ENCODE assay signal across 8 cellular contexts in the genomic region with DNA sequence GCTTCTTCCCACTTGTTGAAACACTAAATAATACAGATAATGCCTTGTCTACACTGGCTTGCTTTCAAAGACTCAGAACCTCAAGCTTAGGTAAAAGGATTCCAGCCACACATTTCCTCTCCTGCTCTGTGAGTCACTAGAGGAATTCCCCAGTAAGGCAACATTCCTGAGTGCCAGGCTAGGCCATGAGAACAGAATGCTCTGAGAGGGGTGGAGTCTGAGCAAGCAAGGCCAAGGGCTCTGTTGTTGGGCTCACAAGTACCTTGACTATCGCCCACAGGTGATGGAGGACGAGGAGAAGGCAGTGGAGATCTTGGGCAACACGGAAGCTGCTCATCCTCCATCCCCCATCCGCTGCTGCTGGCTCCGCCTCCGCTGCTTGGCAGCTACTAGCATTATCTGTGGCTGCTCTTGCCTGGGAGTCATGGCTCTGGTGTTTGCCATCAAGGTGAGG. TPM values are rescaled to one million over a fixed set of nuclear protein-coding genes. Genes with fewer than 3 reads are reported as not detected.
A peak's percentile ranks its signal among the peaks of the same experiment; 100 is the strongest.
DNase-seq lines count a peak whose midpoint lies in the region; ATAC-seq and TF ChIP-seq lines count a peak whose summit lies in the region.

No MANE protein-coding gene starts in this region.

- peak; percentile 69 for DNase-seq in DMS153 treated with DMSO at 0.1 percent for 48 hours (lab: John Stamatoyannopoulos, UW; ENCODE audit: unreplicated experiment)
- DNase-seq in NCI-H510A treated with DMSO at 0.1 percent for 48 hours (lab: John Stamatoyannopoulos, UW): peak; percentile 33
- DNase-seq in esophagus squamous epithelium (lab: John Stamatoyannopoulos, UW): no peak
- DNase-seq in SKM-1 treated with dmso at 0.1 percent for 144 hours (lab: John Stamatoyannopoulos, UW; ENCODE audit: unreplicated experiment): no peak
- DNase-seq in spleen: no peak
- no peak for DNase-seq in activated CD4-positive, alpha-beta T cell treated with anti-CD3 and anti-CD28 coated beads, Interleukin-2, amount 10 ng/mL, durations not matched to agents 24 days and 14 days

- H2AFZ ChIP-seq in parathyroid adenoma: no peak overlapping the region

- no peak overlapping the region for H3K9ac ChIP-seq in parathyroid adenoma

- intact Hi-C loops in esophagus squamous epithelium (cut with DNase I): no loop called here
- intact Hi-C loops in spleen (cut with DNase I; ENCODE audit: low total_unique reads): no loop called here
- intact Hi-C loops in activated CD4-positive, alpha-beta T cell treated with anti-CD3 and anti-CD28 coated beads, Interleukin-2, amount 10 ng/mL, durations not matched to agents 24 days and 14 days (cut with micrococcal nuclease): loop anchor here (10.0 kb wide), 1 partner anchor 87 kb away; the partner anchor contains the start of genes FBRS and PRR14

- H3K4me3 Mint-ChIP-seq in activated CD4-positive, alpha-beta T cell treated with anti-CD3 and anti-CD28 coated beads, Interleukin-2, amount 10 ng/mL, durations not matched to agents 24 days and 14 days: no peak overlapping the region

- TF ChIP-seq CTCF in esophagus squamous epithelium (IDR thresholded peaks at IDR 0.05): no peak
- TF ChIP-seq CTCF in parathyroid adenoma (IDR thresholded peaks at IDR 0.05): no peak
- no peak for TF ChIP-seq CTCF in spleen (IDR thresholded peaks at IDR 0.05 in 8 of 11, conservative IDR thresholded peaks at IDR 0.05 in 3 of 11)

- peaks cover 13% of the 10 kb centered on the region for H3K4me1 Mint-ChIP-seq in activated CD4-positive, alpha-beta T cell treated with anti-CD3 and anti-CD28 coated beads, Interleukin-2, amount 10 ng/mL, durations not matched to agents 24 days and 14 days

- H3K9me3 Mint-ChIP-seq in activated CD4-positive, alpha-beta T cell treated with anti-CD3 and anti-CD28 coated beads, Interleukin-2, amount 10 ng/mL, durations not matched to agents 24 days and 14 days: no peaks in the 10 kb centered on the region

- H3K4me1 ChIP-seq in esophagus squamous epithelium: peaks cover 13 to 38% (median 29%) of the 10 kb centered on the region in 3 donors
- peaks cover 19% of the 10 kb centered on the region for H3K4me1 ChIP-seq in parathyroid adenoma
- peaks cover 0 to 30% (median 13%) of the 10 kb centered on the region in 6 donors for H3K4me1 ChIP-seq in spleen

- TF ChIP-seq POLR2A in esophagus squamous epithelium (IDR thresholded peaks at IDR 0.05) (no peak), spleen (IDR thresholded peaks at IDR 0.05) (no peak)

- H3K27ac ChIP-seq in esophagus squamous epithelium (peak overlapping the region; percentile 79 to 95 (median 90)), parathyroid adenoma (peak overlapping the region; percentile 72), spleen (peak overlapping the region in 4 of 8 donors; percentile 1 to 42 (median 21))

- peak overlapping the region; percentile 79 for H3K4me2 ChIP-seq in parathyroid adenoma (ENCODE audit: low read length)

- peaks cover 4% of the 10 kb centered on the region for H3K79me2 ChIP-seq in parathyroid adenoma

- H3K9me3 ChIP-seq in esophagus squamous epithelium (no peaks in the 10 kb centered on the region), parathyroid adenoma (ENCODE audit: control insufficient read depth, low read length) (no peaks in the 10 kb centered on the region), spleen (no peaks in the 10 kb centered on the region)

- peaks cover 39 to 71% (median 41%) of the 10 kb centered on the region in 3 donors for H3K36me3 ChIP-seq in esophagus squamous epithelium
- H3K36me3 ChIP-seq in parathyroid adenoma (ENCODE audit: control insufficient read depth, insufficient read depth, low read length): no peaks in the 10 kb centered on the region
- H3K36me3 ChIP-seq in spleen: peaks cover 3 to 90% (median 51%) of the 10 kb centered on the region in 6 donors

- H3K4me3 ChIP-seq in esophagus squamous epithelium: peak overlapping the region; percentile 15 to 46 (median 37)
- peak overlapping the region; percentile 58 for H3K4me3 ChIP-seq in parathyroid adenoma (ENCODE audit: low read depth, low read length)
- H3K4me3 ChIP-seq in spleen: no peak overlapping the region

- no peak overlapping the region for H3K27ac Mint-ChIP-seq in activated CD4-positive, alpha-beta T cell treated with anti-CD3 and anti-CD28 coated beads, Interleukin-2, amount 10 ng/mL, durations not matched to agents 24 days and 14 days

- no peaks in the 10 kb centered on the region for H3K27me3 Mint-ChIP-seq in activated CD4-positive, alpha-beta T cell treated with anti-CD3 and anti-CD28 coated beads, Interleukin-2, amount 10 ng/mL, durations not matched to agents 24 days and 14 days

- ATAC-seq in GM18870 (IDR thresholded peaks at IDR 0.05; ENCODE audit: unreplicated experiment): no peak

- H3K27me3 ChIP-seq in esophagus squamous epithelium (no peaks in the 10 kb centered on the region), parathyroid adenoma (ENCODE audit: control insufficient read depth, insufficient read depth, low read length) (no peaks in the 10 kb centered on the region), spleen (replicated peaks in 1 of 7) (no peaks in the 10 kb centered on the region)

- peaks cover 61% of the 10 kb centered on the region for H3K36me3 Mint-ChIP-seq in activated CD4-positive, alpha-beta T cell treated with anti-CD3 and anti-CD28 coated beads, Interleukin-2, amount 10 ng/mL, durations not matched to agents 24 days and 14 days (ENCODE audit: low read depth)

- 34 to 47% methylated on average over 5 to 6 of the region's 6 CpGs for WGBS in esophagus squamous epithelium, 2 donors
- WGBS in spleen, 5 donors: 85 to 100% (median 90%) methylated on average over 3 to 6 of the region's 6 CpGs

RNA-seq across cellular contexts. Expression of gene PHKG2, which starts 6.7 kb away (rescaled TPM):
- total RNA-seq in esophagus squamous epithelium: 10 to 100 TPM; 18.6 to 27.8 (median 21.7) TPM
- total RNA-seq in spleen: 10 to 100 TPM; 28.5 to 36.7 (median 34.0) TPM
- 10 to 100 TPM; 30.3 to 51.6 (median 42.8) TPM for polyA plus RNA-seq in spleen
- total RNA-seq in activated CD4-positive, alpha-beta T cell treated with anti-CD3 and anti-CD28 coated beads, Interleukin-2, amount 10 ng/mL, durations not matched to agents 24 days and 14 days: 39.5 and 41.0 TPM in 2 replicates

RNA-seq across cellular contexts. Expression of gene CFAP119, which starts 20.4 kb away (rescaled TPM):
- total RNA-seq in esophagus squamous epithelium (1 to 10 TPM in 3 of 4 donors, not detected in 1; 1.3 to 5.0 (median 3.4) TPM), spleen (1 to 10 TPM; 3.1 to 7.2 (median 4.1) TPM)
- 10 to 100 TPM in 1 of 3 donors, 1 to 10 TPM in 2; 8.2 to 15.5 (median 8.3) TPM for polyA plus RNA-seq in spleen
- total RNA-seq in activated CD4-positive, alpha-beta T cell treated with anti-CD3 and anti-CD28 coated beads, Interleukin-2, amount 10 ng/mL, durations not matched to agents 24 days and 14 days: 4.0 and 4.2 TPM in 2 replicates

RNA-seq across cellular contexts. Expression of gene RNF40, which starts 20.6 kb away (rescaled TPM):
- total RNA-seq in esophagus squamous epithelium (10 to 100 TPM; 53.8 to 81.1 (median 73.4) TPM), spleen (100 to 1,000 TPM in 2 of 7 donors, 10 to 100 TPM in 5; 65.9 to 111 (median 88.8) TPM)
- polyA plus RNA-seq in spleen: 10 to 100 TPM; 38.1 to 63.9 (median 50.0) TPM
- total RNA-seq in activated CD4-positive, alpha-beta T cell treated with anti-CD3 and anti-CD28 coated beads, Interleukin-2, amount 10 ng/mL, durations not matched to agents 24 days and 14 days: 95.4 and 100 TPM in 2 replicates

RNA-seq across cellular contexts. Expression of gene SRCAP, which starts 42.5 kb away (rescaled TPM):
- total RNA-seq in esophagus squamous epithelium (10 to 100 TPM; 10.7 to 39.6 (median 26.1) TPM), spleen (10 to 100 TPM; 52.8 to 85.7 (median 72.7) TPM)
- polyA plus RNA-seq in spleen: 10 to 100 TPM in 1 of 3 donors, 1 to 10 TPM in 2; 1.2 to 19.0 (median 1.4) TPM
- 90.4 and 91.6 TPM in 2 replicates for total RNA-seq in activated CD4-positive, alpha-beta T cell treated with anti-CD3 and anti-CD28 coated beads, Interleukin-2, amount 10 ng/mL, durations not matched to agents 24 days and 14 days

RNA-seq across cellular contexts. Expression of gene ZNF629, which starts 45.5 kb away (rescaled TPM):
- 10 to 100 TPM in 1 of 4 donors, 1 to 10 TPM in 3; 5.0 to 11.4 (median 6.2) TPM for total RNA-seq in esophagus squamous epithelium
- total RNA-seq in spleen: 10 to 100 TPM in 5 of 7 donors, 1 to 10 TPM in 2; 7.6 to 13.9 (median 12.5) TPM
- 1 to 10 TPM; 1.3 to 3.1 (median 1.7) TPM for polyA plus RNA-seq in spleen
- total RNA-seq in activated CD4-positive, alpha-beta T cell treated with anti-CD3 and anti-CD28 coated beads, Interleukin-2, amount 10 ng/mL, durations not matched to agents 24 days and 14 days: 2.5 and 2.6 TPM in 2 replicates

Comparison
In these comparisons a context has a peak if more than half of its experiments do, and no peak if none do; other contexts are left out.
1. DNase-seq: peak in DMS153 treated with DMSO at 0.1 percent for 48 hours (single experiment) and NCI-H510A treated with DMSO at 0.1 percent for 48 hours (single experiment); none in esophagus squamous epithelium (single experiment), SKM-1 treated with dmso at 0.1 percent for 144 hours (single experiment), spleen (single experiment) and activated CD4-positive, alpha-beta T cell treated with anti-CD3 and anti-CD28 coated beads, Interleukin-2, amount 10 ng/mL, durations not matched to agents 24 days and 14 days (single experiment).
2. H3K4me3 ChIP-seq: peak in esophagus squamous epithelium (4 of 4) and parathyroid adenoma (single experiment); none in spleen (0 of 8).